In the genomic region with DNA sequence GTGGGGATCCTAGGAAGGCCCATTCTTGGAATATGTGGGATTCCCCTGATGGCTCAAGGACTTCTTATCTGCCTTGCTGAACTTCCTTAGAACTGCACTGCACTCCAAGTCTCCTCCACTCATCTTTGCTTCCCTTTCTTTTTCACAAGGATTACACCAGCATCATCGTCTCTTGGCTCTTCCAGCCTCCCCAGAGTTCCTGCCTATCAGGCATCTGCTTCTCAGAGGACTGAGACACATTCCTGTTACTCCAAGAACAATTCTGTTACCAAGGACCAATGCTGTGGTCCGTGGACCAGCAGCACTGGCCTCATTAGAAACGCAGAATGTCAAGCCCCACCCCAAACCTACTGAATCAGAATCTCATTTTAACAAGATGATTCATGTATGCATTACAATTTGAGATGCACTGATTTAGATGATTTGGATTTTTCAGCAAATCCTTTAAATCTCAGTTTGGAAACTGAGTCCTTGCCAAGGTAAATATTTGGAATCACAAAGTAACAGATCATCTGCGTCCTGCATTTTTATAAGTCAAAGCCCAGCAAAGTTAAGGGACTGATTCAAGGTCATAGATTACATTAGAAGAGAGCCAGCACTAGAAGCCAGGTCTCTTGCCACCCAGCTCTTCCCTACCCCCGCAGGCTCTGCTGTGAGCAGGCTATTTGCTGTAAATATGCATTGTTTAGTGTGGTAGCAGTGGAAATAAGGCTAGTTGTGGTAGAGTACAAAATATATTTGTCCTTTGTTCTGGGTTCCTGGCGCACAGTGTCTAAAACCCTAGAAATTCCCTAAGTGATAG, we compare ENCODE assay signal across 1 cellular context.
TF ChIP-seq lines count a peak whose summit lies in the region.

No MANE protein-coding gene starts in this region.

TF ChIP-seq in H1, 55 proteins besides CTCF, POLR2A, EP300 and RAD21:
- TF ChIP-seq ZNF274 (IDR thresholded peaks at IDR 0.05; ENCODE audit: borderline replicate concordance, extremely low read depth, low read length) (no peak), EGR1 (IDR thresholded peaks at IDR 0.05; ENCODE audit: borderline replicate concordance, low read depth, low read length) (no peak), BRCA1 (IDR thresholded peaks at IDR 0.05; ENCODE audit: low read depth, low read length) (no peak), EZH2 (IDR thresholded peaks at IDR 0.05; ENCODE audit: low read depth, low read length, severe bottlenecking) (no peak), ASH2L (IDR thresholded peaks at IDR 0.05; ENCODE audit: low read length) (no peak), FOSL1 (IDR thresholded peaks at IDR 0.05; ENCODE audit: insufficient read depth, low read depth, low read length) (no peak), TAF1 (IDR thresholded peaks at IDR 0.05; ENCODE audit: low read depth, low read length) (no peak), CEBPB (IDR thresholded peaks at IDR 0.05; ENCODE audit: low read depth, low read length) (no peak), PHF8 (conservative IDR thresholded peaks at IDR 0.05; ENCODE audit: low read depth, low read length) (no peak), SP4 (IDR thresholded peaks at IDR 0.05; ENCODE audit: low read length) (no peak), SRF (IDR thresholded peaks at IDR 0.05; ENCODE audit: low read depth, low read length) (no peak), KDM1A (IDR thresholded peaks at IDR 0.05; ENCODE audit: borderline replicate concordance, low read length) (no peak), KDM5A (IDR thresholded peaks at IDR 0.05; ENCODE audit: low read length) (no peak), TBP (IDR thresholded peaks at IDR 0.05; ENCODE audit: low read depth, low read length) (no peak), TEAD4 (IDR thresholded peaks at IDR 0.05; ENCODE audit: low read depth, low read length) (no peak), CHD2 (IDR thresholded peaks at IDR 0.05; ENCODE audit: low read length) (no peak)
- TF ChIP-seq, protein P1, sequence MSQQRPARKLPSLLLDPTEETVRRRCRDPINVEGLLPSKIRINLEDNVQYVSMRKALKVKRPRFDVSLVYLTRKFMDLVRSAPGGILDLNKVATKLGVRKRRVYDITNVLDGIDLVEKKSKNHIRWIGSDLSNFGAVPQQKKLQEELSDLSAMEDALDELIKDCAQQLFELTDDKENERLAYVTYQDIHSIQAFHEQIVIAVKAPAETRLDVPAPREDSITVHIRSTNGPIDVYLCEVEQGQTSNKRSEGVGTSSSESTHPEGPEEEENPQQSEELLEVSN (IDR thresholded peaks at IDR 0.05): no peak
